ENCODE assay signal across 26 cellular contexts in the genomic region with DNA sequence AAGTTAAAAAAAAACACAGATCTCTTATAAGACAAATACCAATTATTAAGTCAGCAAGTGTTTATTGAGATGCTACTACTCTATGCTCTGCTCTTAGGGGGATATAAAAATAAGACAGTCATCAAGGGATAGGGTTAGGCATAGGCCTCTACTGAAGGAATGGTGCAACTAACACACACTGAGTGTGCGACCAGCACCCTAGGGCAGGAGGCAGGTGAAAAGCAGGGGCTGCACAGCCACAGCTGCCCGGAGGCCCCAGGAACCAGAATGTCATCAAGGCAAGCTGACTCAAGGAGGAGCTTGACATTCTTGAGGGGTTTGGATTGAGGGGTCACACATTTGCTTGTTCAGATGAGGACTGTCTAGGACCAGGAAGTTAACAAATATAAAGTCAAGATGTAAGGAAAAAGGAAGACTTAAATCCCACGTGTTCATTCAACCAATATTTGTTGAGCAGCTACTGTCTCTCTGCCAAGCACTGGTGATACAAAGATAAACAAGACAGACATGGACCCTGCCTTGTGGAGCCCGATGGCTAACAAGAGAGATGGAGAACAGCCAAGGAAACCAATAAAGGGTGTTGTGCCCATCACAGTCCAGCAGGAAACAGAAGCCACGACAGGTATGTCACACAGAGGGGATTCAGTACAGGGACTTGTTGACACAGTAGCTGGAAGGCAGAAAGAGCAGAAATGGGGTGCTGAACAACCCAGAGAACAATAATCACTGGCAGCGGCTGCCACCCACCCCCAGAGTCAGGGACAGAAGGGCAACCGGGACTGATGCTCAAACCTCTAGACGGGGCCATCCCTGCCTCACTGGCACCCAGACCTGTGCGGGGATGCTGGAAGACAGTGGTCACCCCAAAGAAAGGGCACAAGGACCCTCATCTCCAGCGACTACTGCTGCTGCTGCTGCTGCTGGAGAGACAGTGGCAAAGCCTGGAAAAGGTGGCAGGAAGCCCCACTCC. TPM values are rescaled to one million over a fixed set of nuclear protein-coding genes. Genes with fewer than 3 reads are reported as not detected.
"Had no signal": no experiment of that assay in that cellular context is flagged by ENCODE, and none has a peak within 500 bp of the region (broad histone marks: within the 10 kb centered on the region; RNA-seq: fewer than 3 reads in every experiment).

No MANE protein-coding gene starts in this region.

- H3K27ac ChIP-seq: ascending aorta, Peyer's patch, RWPE1, SJSA1 had no signal

- H3K4me3 ChIP-seq: ascending aorta, Peyer's patch, SJSA1 had no signal

- H3K4me1 ChIP-seq: ascending aorta, Peyer's patch, SJSA1 had no signal

- ATAC-seq: activated CD4-positive, CD25-positive, alpha-beta regulatory T cell treated with anti-CD3 and anti-CD28 coated beads, Interleukin-2, amount 50 U/mL, for 24 hours; activated naive CD4-positive, alpha-beta T cell treated with anti-CD3 and anti-CD28 coated beads, Interleukin-2, amount 50 U/mL, for 72 hours; activated naive CD8-positive, alpha-beta T cell treated with anti-CD3 and anti-CD28 coated beads, Interleukin-2, amount 50 U/mL, for 24 hours; SK-N-SH treated with all-trans-retinoic acid at 6 μM for 48 hours had no signal

- H3K27me3 ChIP-seq: ascending aorta, Peyer's patch had no signal

- DNase-seq: activated CD4-positive, alpha-beta T cell treated with anti-CD3 and anti-CD28 coated beads for 4 hours; activated CD4-positive, alpha-beta T cell treated with anti-CD3 and anti-CD28 coated beads, Interleukin-2, amount 50 U/mL, for 4 hours; activated effector memory CD4-positive, alpha-beta T cell treated with anti-CD3 and anti-CD28 coated beads, Interleukin-2, amount 50 U/mL, for 16 hours; activated naive CD4-positive, alpha-beta T cell treated with Interleukin-2 at 50 U/mL for 16 hours; activated naive CD8-positive, alpha-beta T cell treated with anti-CD3 and anti-CD28 coated beads, Interleukin-2, amount 50 U/mL, for 24 hours; activated T-cell treated with anti-CD3 and anti-CD28 coated beads, Interleukin-2, amount 50 U/mL, for 1 hour; amniotic stem cell; Kasumi-1; KBM-7; NCI-H1048; NCI-H146; NCI-H187 treated with DMSO at 0.1 percent for 48 hours; NCI-H345; NCI-H510A; NCI-H69; NK-92 treated with Interleukin-12 subunit alpha and Interleukin-12 subunit beta, amount 100 ng/mL, for 24 hours; OCI-M1; Peyer's patch; Right ventricle myocardium superior; SW 1271 had no signal

- H3K36me3 ChIP-seq: ascending aorta, Peyer's patch, SJSA1 had no signal

- H3K9me3 ChIP-seq: ascending aorta, Peyer's patch, SJSA1 had no signal

RNA-seq across cellular contexts. Expression of gene MAL, which starts 45.8 kb away (rescaled TPM):
- total RNA-seq: ascending aorta, SJSA1 had no signal
